In genomic region chr4:32073542-32073941, GRCh38 we compare ENCODE assay signal across 25 cellular contexts.
A peak's percentile ranks its signal among the peaks of the same experiment; 100 is the strongest.
DNase-seq lines count a peak whose midpoint lies in the region; ATAC-seq, FAIRE-seq and TF ChIP-seq lines count a peak whose summit lies in the region.
"Had no signal": no experiment of that assay in that cellular context is flagged by ENCODE, and none has a peak within 500 bp of the region (broad histone marks: within the 10 kb centered on the region; RNA-seq: fewer than 3 reads in every experiment).

No MANE protein-coding gene starts in this region.

- H3K36me3 ChIP-seq in bronchial epithelial cell (ENCODE audit: control insufficient read depth, insufficient read depth, low read length), result no peaks in the 10 kb centered on the region
- no peaks in the 10 kb centered on the region for H3K36me3 ChIP-seq in upper lobe of left lung
- H3K36me3 ChIP-seq in MG63, result no peaks in the 10 kb centered on the region
- H3K36me3 ChIP-seq: BE2C had no signal

- no peak overlapping the region for H3K27ac Mint-ChIP-seq in endothelial cell (ENCODE audit: unreplicated experiment)
- no peak overlapping the region for H3K27ac Mint-ChIP-seq in activated T-helper 2 cell treated with anti-CD3 and anti-CD28 coated beads, Interferon-gamma antibody, Interleukin-2, Interleukin-4, amounts not matched to agents 10 μg/mL and 5 μg/mL and 100 μg/mL, durations not matched to agents 14 hours and 24 hours and 36 hours
- H3K27ac Mint-ChIP-seq: CD4-positive, CD25-positive, alpha-beta regulatory T cell; CD8-positive, alpha-beta memory T cell; HFFc6 had no signal

- DNase-seq in RWPE1 (ENCODE audit: low spot score) (peak; percentile 36), bronchial epithelial cell (ENCODE audit: low read depth) (peak; percentile 86), foreskin keratinocyte (peak; percentile 82 to 90), endothelial cell (ENCODE audit: low spot score) (no peak), upper lobe of left lung (no peak), MG63 (no peak)
- no peak for DNase-seq in activated T-helper 2 cell treated with anti-CD3 and anti-CD28 coated beads, Interferon-gamma antibody, Interleukin-2, Interleukin-4, amounts not matched to agents 10 μg/mL and 5 μg/mL and 100 μg/mL, durations not matched to agents 14 hours and 24 hours and 36 hours (ENCODE audit: low spot score)
- DNase-seq: ACHN; BE2C; C1 segment of cervical spinal cord; CD4-positive, CD25-positive, alpha-beta regulatory T cell; CD8-positive, alpha-beta memory T cell; COR-L47; DMS 273 treated with DMSO at 0.1 percent for 48 hours; DMS53; DND-41; EL; GM23248; HCEC 1CT; HFFc6; IMR-90 had no signal

- intact Hi-C loops in activated T-helper 2 cell treated with anti-CD3 and anti-CD28 coated beads, Interferon-gamma antibody, Interleukin-2, Interleukin-4, amounts not matched to agents 10 μg/mL and 5 μg/mL and 100 μg/mL, durations not matched to agents 14 hours and 24 hours and 36 hours (cut with micrococcal nuclease), result no loop called here

- no peaks in the 10 kb centered on the region for H3K27me3 Mint-ChIP-seq in endothelial cell (ENCODE audit: unreplicated experiment)
- H3K27me3 Mint-ChIP-seq in activated T-helper 2 cell treated with anti-CD3 and anti-CD28 coated beads, Interferon-gamma antibody, Interleukin-2, Interleukin-4, amounts not matched to agents 10 μg/mL and 5 μg/mL and 100 μg/mL, durations not matched to agents 14 hours and 24 hours and 36 hours (ENCODE audit: low read depth), result no peaks in the 10 kb centered on the region
- H3K27me3 Mint-ChIP-seq: CD4-positive, CD25-positive, alpha-beta regulatory T cell; CD8-positive, alpha-beta memory T cell had no signal

- H3K4me3 ChIP-seq in bronchial epithelial cell (ENCODE audit: low read depth, low read length) (no peak overlapping the region), upper lobe of left lung (no peak overlapping the region), MG63 (no peak overlapping the region)
- H3K4me3 ChIP-seq: GM12878, GM23248 had no signal

- TF ChIP-seq CTCF in RWPE1 (conservative IDR thresholded peaks at IDR 0.05; ENCODE audit: low read depth) (no peak), bronchial epithelial cell (IDR thresholded peaks at IDR 0.05; ENCODE audit: insufficient read depth, low read length, severe bottlenecking) (no peak), foreskin keratinocyte (conservative IDR thresholded peaks at IDR 0.05) (no peak), endothelial cell (IDR thresholded peaks at IDR 0.05; ENCODE audit: unreplicated experiment) (no peak), upper lobe of left lung (IDR thresholded peaks at IDR 0.05) (no peak)

- ATAC-seq in foreskin keratinocyte (peak; percentile 96), upper lobe of left lung (ENCODE audit: low FRiP score in 2 of 2) (no peak)
- ATAC-seq: GM12878 had no signal

- CTCF ChIA-PET in RWPE1 (lab: Yijun Ruan, JAX), result interaction anchor here (0.6 kb wide), 1 partner anchor 22 kb away, joined by 3 read pairs; no protein-coding TSS in a partner anchor

- no peaks in the 10 kb centered on the region for H3K36me3 Mint-ChIP-seq in endothelial cell (ENCODE audit: low read depth, unreplicated experiment)
- H3K36me3 Mint-ChIP-seq in activated T-helper 2 cell treated with anti-CD3 and anti-CD28 coated beads, Interferon-gamma antibody, Interleukin-2, Interleukin-4, amounts not matched to agents 10 μg/mL and 5 μg/mL and 100 μg/mL, durations not matched to agents 14 hours and 24 hours and 36 hours (ENCODE audit: low read depth), result no peaks in the 10 kb centered on the region
- H3K36me3 Mint-ChIP-seq: CD4-positive, CD25-positive, alpha-beta regulatory T cell had no signal

- H3K9me3 ChIP-seq in upper lobe of left lung (no peaks in the 10 kb centered on the region), MG63 (no peaks in the 10 kb centered on the region)
- H3K9me3 ChIP-seq: BE2C had no signal

- POLR2A ChIA-PET in RWPE1 (lab: Yijun Ruan, JAX; ENCODE audit: low non-redundant PET), result no interaction called here

- 40 to 50% methylated on average over 2 of the region's 2 CpGs for WGBS in upper lobe of left lung, 2 donors

- no peaks in the 10 kb centered on the region for H3K4me1 ChIP-seq in foreskin keratinocyte
- H3K4me1 ChIP-seq in upper lobe of left lung, result no peaks in the 10 kb centered on the region
- H3K4me1 ChIP-seq: BE2C had no signal

- H3K27ac ChIP-seq in RWPE1 (no peak overlapping the region), foreskin keratinocyte (no peak overlapping the region), upper lobe of left lung (no peak overlapping the region)
- H3K27ac ChIP-seq: GM23248, HL-60 had no signal

- no peak overlapping the region for H3K4me3 Mint-ChIP-seq in endothelial cell (ENCODE audit: unreplicated experiment)
- H3K4me3 Mint-ChIP-seq in activated T-helper 2 cell treated with anti-CD3 and anti-CD28 coated beads, Interferon-gamma antibody, Interleukin-2, Interleukin-4, amounts not matched to agents 10 μg/mL and 5 μg/mL and 100 μg/mL, durations not matched to agents 14 hours and 24 hours and 36 hours (ENCODE audit: low read depth), result no peak overlapping the region
- H3K4me3 Mint-ChIP-seq: CD4-positive, CD25-positive, alpha-beta regulatory T cell; CD8-positive, alpha-beta memory T cell; HFFc6 had no signal

- FAIRE-seq in bronchial epithelial cell (lab: Jason Lieb, UNC), result no peak
- FAIRE-seq: GM12878, GM19239, HTR-8/SVneo had no signal

- H3K27me3 ChIP-seq in bronchial epithelial cell (ENCODE audit: control insufficient read depth, insufficient read depth, low read length), result no peaks in the 10 kb centered on the region
- H3K27me3 ChIP-seq in foreskin keratinocyte, result no peaks in the 10 kb centered on the region
- no peaks in the 10 kb centered on the region for H3K27me3 ChIP-seq in upper lobe of left lung
- no peaks in the 10 kb centered on the region for H3K27me3 ChIP-seq in MG63
- H3K27me3 ChIP-seq: BE2C had no signal

- H3K9me3 Mint-ChIP-seq in endothelial cell (ENCODE audit: unreplicated experiment), result no peaks in the 10 kb centered on the region
- H3K9me3 Mint-ChIP-seq in activated T-helper 2 cell treated with anti-CD3 and anti-CD28 coated beads, Interferon-gamma antibody, Interleukin-2, Interleukin-4, amounts not matched to agents 10 μg/mL and 5 μg/mL and 100 μg/mL, durations not matched to agents 14 hours and 24 hours and 36 hours, result peaks cover 29% of the 10 kb centered on the region

- TF ChIP-seq EP300 in upper lobe of left lung (IDR thresholded peaks at IDR 0.05), result no peak

- no peaks in the 10 kb centered on the region for H3K4me1 Mint-ChIP-seq in endothelial cell (ENCODE audit: unreplicated experiment)
- no peaks in the 10 kb centered on the region for H3K4me1 Mint-ChIP-seq in activated T-helper 2 cell treated with anti-CD3 and anti-CD28 coated beads, Interferon-gamma antibody, Interleukin-2, Interleukin-4, amounts not matched to agents 10 μg/mL and 5 μg/mL and 100 μg/mL, durations not matched to agents 14 hours and 24 hours and 36 hours (ENCODE audit: low read depth)
- H3K4me1 Mint-ChIP-seq: CD4-positive, CD25-positive, alpha-beta regulatory T cell; CD8-positive, alpha-beta memory T cell had no signal

- TF ChIP-seq POLR2A in upper lobe of left lung (IDR thresholded peaks at IDR 0.05), result no peak

Comparison
In these comparisons a context has a peak if more than half of its experiments do, and no peak if none do; other contexts are left out.
1. DNase-seq: peak in RWPE1 (single experiment), bronchial epithelial cell (single experiment) and foreskin keratinocyte (2 of 2); none in endothelial cell (single experiment), upper lobe of left lung (0 of 2), MG63 (single experiment) and activated T-helper 2 cell treated with anti-CD3 and anti-CD28 coated beads, Interferon-gamma antibody, Interleukin-2, Interleukin-4, amounts not matched to agents 10 μg/mL and 5 μg/mL and 100 μg/mL, durations not matched to agents 14 hours and 24 hours and 36 hours (single experiment).